In the genomic region with DNA sequence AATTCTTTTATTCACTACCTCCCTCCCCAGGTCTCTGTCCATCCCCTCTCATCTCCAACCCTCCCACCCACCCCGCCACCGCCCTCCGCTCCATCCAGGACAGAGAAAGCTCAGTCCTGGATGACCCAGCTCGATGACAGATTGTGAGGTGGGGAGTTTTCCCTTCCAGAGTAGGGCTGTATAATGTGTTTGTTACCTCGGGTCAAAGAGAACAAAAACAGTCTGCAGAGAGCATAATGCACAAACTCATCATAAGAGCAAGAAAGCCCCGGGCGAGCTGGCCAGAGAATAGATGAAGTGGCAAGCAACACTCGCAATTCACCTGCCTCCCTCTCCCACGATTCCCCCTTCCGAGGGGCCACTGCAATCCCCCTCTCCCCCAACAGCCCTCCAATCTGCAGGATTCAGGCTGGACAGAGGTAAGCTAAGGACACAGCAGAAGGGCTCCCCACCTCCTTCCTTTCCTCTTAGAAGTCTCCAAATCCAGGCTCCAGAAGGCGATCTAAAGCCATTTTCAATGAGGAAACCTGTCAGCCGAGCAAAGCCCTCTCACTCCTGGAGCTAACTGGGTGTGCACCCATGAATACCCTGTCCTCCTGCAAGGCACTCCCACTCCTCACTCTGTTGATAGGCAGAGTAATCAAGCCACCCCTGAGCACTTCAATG, we compare ENCODE assay signal across 1 cellular context.
TF ChIP-seq lines count a peak whose summit lies in the region.

No MANE protein-coding gene starts in this region.

TF ChIP-seq in IMR-90, 13 proteins besides CTCF, POLR2A, EP300 and RAD21:
- no peak for TF ChIP-seq RFX5 (IDR thresholded peaks at IDR 0.05; ENCODE audit: low read depth, low read length)
- TF ChIP-seq CEBPB (IDR thresholded peaks at IDR 0.05; ENCODE audit: low read depth, low read length) = no peak
- no peak for TF ChIP-seq MAFK (IDR thresholded peaks at IDR 0.05; ENCODE audit: low read depth, low read length)
- TF ChIP-seq BHLHE40 (IDR thresholded peaks at IDR 0.05; ENCODE audit: low read depth, low read length) = no peak
- TF ChIP-seq MAZ (IDR thresholded peaks at IDR 0.05; ENCODE audit: borderline replicate concordance, low read depth, low read length) = no peak
- no peak for TF ChIP-seq FOS (IDR thresholded peaks at IDR 0.05; ENCODE audit: low read depth, low read length)
- TF ChIP-seq, protein P1, sequence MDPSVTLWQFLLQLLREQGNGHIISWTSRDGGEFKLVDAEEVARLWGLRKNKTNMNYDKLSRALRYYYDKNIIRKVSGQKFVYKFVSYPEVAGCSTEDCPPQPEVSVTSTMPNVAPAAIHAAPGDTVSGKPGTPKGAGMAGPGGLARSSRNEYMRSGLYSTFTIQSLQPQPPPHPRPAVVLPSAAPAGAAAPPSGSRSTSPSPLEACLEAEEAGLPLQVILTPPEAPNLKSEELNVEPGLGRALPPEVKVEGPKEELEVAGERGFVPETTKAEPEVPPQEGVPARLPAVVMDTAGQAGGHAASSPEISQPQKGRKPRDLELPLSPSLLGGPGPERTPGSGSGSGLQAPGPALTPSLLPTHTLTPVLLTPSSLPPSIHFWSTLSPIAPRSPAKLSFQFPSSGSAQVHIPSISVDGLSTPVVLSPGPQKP (IDR thresholded peaks at IDR 0.05; ENCODE audit: borderline replicate concordance, low read depth, low read length) = no peak
- TF ChIP-seq, protein P2, sequence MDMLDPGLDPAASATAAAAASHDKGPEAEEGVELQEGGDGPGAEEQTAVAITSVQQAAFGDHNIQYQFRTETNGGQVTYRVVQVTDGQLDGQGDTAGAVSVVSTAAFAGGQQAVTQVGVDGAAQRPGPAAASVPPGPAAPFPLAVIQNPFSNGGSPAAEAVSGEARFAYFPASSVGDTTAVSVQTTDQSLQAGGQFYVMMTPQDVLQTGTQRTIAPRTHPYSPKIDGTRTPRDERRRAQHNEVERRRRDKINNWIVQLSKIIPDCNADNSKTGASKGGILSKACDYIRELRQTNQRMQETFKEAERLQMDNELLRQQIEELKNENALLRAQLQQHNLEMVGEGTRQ (IDR thresholded peaks at IDR 0.05; ENCODE audit: low read depth, low read length) = no peak
TF ChIP-seq in IMR-90: peak in this region for 0.
